1 cellular context compared by ENCODE assay signal in the genomic region with DNA sequence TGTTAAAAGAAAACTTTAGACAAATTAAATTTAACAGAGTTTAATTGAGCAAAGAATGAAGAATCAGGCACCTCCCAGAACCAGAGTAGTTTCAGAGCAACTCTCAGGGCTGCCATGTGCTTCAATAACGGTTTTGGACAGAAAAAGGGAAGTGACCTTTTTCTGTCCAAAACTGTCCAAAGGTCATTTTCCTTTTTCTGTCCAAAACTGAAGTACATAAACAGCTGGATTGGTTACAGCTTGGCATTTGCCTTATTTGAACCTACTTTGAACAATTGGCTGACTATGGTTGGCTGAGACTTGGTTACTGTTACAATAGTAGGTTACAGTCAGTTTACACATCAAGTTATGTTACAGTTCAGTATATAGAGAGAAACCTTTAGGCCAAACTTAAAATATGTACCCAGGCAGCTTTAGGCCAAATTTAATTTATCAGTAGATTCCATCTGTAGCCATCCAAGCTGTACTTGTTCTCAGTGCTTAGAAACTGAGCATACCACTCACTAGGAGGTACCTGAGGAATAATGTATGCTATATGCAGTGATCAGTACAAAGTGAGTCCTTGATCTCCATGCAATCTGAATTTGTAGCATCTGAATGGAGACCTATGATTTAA.
TF ChIP-seq lines count a peak whose summit lies in the region.

No MANE protein-coding gene starts in this region.

TF ChIP-seq in H1, 55 proteins besides CTCF, POLR2A, EP300 and RAD21:
- no peak for TF ChIP-seq PHF8 (conservative IDR thresholded peaks at IDR 0.05; ENCODE audit: low read depth, low read length)
- TF ChIP-seq RBBP5 (IDR thresholded peaks at IDR 0.05; ENCODE audit: borderline replicate concordance, low read depth, low read length) = no peak
- TF ChIP-seq SP4 (IDR thresholded peaks at IDR 0.05; ENCODE audit: low read length) = no peak
- TF ChIP-seq TCF12 (IDR thresholded peaks at IDR 0.05; ENCODE audit: low read depth, low read length) = no peak
- no peak for TF ChIP-seq CHD1 (IDR thresholded peaks at IDR 0.05; ENCODE audit: low read depth, low read length)
- no peak for TF ChIP-seq SRF (IDR thresholded peaks at IDR 0.05; ENCODE audit: low read depth, low read length)
- no peak for TF ChIP-seq SP2 (IDR thresholded peaks at IDR 0.05; ENCODE audit: low read length)
- TF ChIP-seq SUZ12 (IDR thresholded peaks at IDR 0.05; ENCODE audit: low read length) = no peak
- no peak for TF ChIP-seq POLR2AphosphoS5 (IDR thresholded peaks at IDR 0.05; ENCODE audit: low read depth, low read length)
- no peak for TF ChIP-seq CBX8 (IDR thresholded peaks at IDR 0.05; ENCODE audit: borderline replicate concordance, low read depth, low read length)
- TF ChIP-seq, protein P1, sequence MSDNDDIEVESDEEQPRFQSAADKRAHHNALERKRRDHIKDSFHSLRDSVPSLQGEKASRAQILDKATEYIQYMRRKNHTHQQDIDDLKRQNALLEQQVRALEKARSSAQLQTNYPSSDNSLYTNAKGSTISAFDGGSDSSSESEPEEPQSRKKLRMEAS (IDR thresholded peaks at IDR 0.05) = no peak
- TF ChIP-seq RNF2 (IDR thresholded peaks at IDR 0.05; ENCODE audit: borderline replicate concordance, low read depth, low read length, missing control alignments, poor library complexity, severe bottlenecking) = no peak
- TF ChIP-seq ZNF274 (IDR thresholded peaks at IDR 0.05; ENCODE audit: borderline replicate concordance, extremely low read depth, low read length) = no peak
- no peak for TF ChIP-seq SP1 (IDR thresholded peaks at IDR 0.05; ENCODE audit: low read depth, low read length)
- no peak for TF ChIP-seq JUN (IDR thresholded peaks at IDR 0.05; ENCODE audit: low read depth, low read length)
- no peak for TF ChIP-seq FOSL1 (IDR thresholded peaks at IDR 0.05; ENCODE audit: insufficient read depth, low read depth, low read length)
- TF ChIP-seq NRF1 (IDR thresholded peaks at IDR 0.05; ENCODE audit: low read depth, low read length) = no peak
TF ChIP-seq in H1: peak in this region for 0.
